ENCODE assay signal across 13 cellular contexts in genomic region chr18:3059272-3059671, GRCh38. TPM values are rescaled to one million over a fixed set of nuclear protein-coding genes. Genes with fewer than 3 reads are reported as not detected.
A peak's percentile ranks its signal among the peaks of the same experiment; 100 is the strongest.
DNase-seq lines count a peak whose midpoint lies in the region; ATAC-seq and TF ChIP-seq lines count a peak whose summit lies in the region.
"Had no signal": no experiment of that assay in that cellular context is flagged by ENCODE, and none has a peak within 500 bp of the region (broad histone marks: within the 10 kb centered on the region; RNA-seq: fewer than 3 reads in every experiment).

No MANE protein-coding gene starts in this region.

- in situ Hi-C loops in gastrocnemius medialis (cut with MboI; ENCODE audit: low sequenced_read_pairs in 4 of 4): loop anchor here in 2 of 4 donors (5.0 kb wide), 1 partner anchor 127 kb away; no protein-coding TSS in a partner anchor

- H3K9me3 ChIP-seq in CD4-positive, alpha-beta T cell (ENCODE audit: control insufficient read depth, low read length): no peaks in the 10 kb centered on the region
- no peaks in the 10 kb centered on the region for H3K9me3 ChIP-seq in Loucy (ENCODE audit: insufficient read depth, low read depth, low read length)
- H3K9me3 ChIP-seq in colonic mucosa: no peaks in the 10 kb centered on the region
- no peaks in the 10 kb centered on the region for H3K9me3 ChIP-seq in gastrocnemius medialis

- peak overlapping the region; percentile 61 for H3K9ac ChIP-seq in Loucy (ENCODE audit: low read depth, low read length, poor library complexity, severe bottlenecking)
- no peak overlapping the region for H3K9ac ChIP-seq in colonic mucosa (ENCODE audit: low read depth in 2 of 2, low read length in 2 of 2)

- intact Hi-C loops in CD4-positive, alpha-beta T cell (cut with DNase I, micrococcal nuclease): no loop called here
- intact Hi-C loops in colonic mucosa (cut with DNase I) (no loop called here), gastrocnemius medialis (cut with DNase I; ENCODE audit: low total_unique reads) (no loop called here)

- H3K27ac ChIP-seq in CD4-positive, alpha-beta T cell (ENCODE audit: low read depth, low read length): peak overlapping the region; percentile 95
- H3K27ac ChIP-seq in colonic mucosa: peak overlapping the region; percentile 9
- H3K27ac ChIP-seq in gastrocnemius medialis: peak overlapping the region in 2 of 4 donors; percentile 41 to 71

- no peaks in the 10 kb centered on the region for H3K27me3 Mint-ChIP-seq in CD4-positive, alpha-beta T cell
- no peaks in the 10 kb centered on the region for H3K27me3 Mint-ChIP-seq in natural killer cell treated with Interleukin-12 subunit alpha and Interleukin-12 subunit beta and Interleukin-15 and Interleukin-18, amount 100 ng/mL, for 72 hours

- peak; percentile 34 for ATAC-seq in CD4-positive, alpha-beta T cell (ENCODE audit: poor library complexity)
- ATAC-seq in natural killer cell treated with Interleukin-12 subunit alpha and Interleukin-12 subunit beta and Interleukin-15 and Interleukin-18, amount 100 ng/mL, for 72 hours: no peak
- ATAC-seq in gastrocnemius medialis (no peak), GM21825 (IDR thresholded peaks at IDR 0.05; ENCODE audit: unreplicated experiment) (no peak)
- ATAC-seq: HCT116 had no signal

- no peak overlapping the region for H3K4me3 Mint-ChIP-seq in CD4-positive, alpha-beta T cell
- H3K4me3 Mint-ChIP-seq in natural killer cell treated with Interleukin-12 subunit alpha and Interleukin-12 subunit beta and Interleukin-15 and Interleukin-18, amount 100 ng/mL, for 72 hours: peak overlapping the region; percentile 54

- CTCF ChIA-PET in CD4-positive, alpha-beta T cell (lab: Charles Lee): interaction anchor here (7.1 kb wide), 1 partner anchor 64 kb away, joined by 75 read pairs; no protein-coding TSS in a partner anchor

- peak overlapping the region; percentile 79 for H3K4me2 ChIP-seq in Loucy (ENCODE audit: low read depth, low read length, poor library complexity, severe bottlenecking)

- TF ChIP-seq CTCF in CD4-positive, alpha-beta T cell (IDR thresholded peaks at IDR 0.05): no peak
- no peak for TF ChIP-seq CTCF in Loucy (conservative IDR thresholded peaks at IDR 0.05; ENCODE audit: low read length)
- TF ChIP-seq CTCF in colonic mucosa (IDR thresholded peaks at IDR 0.05): no peak
- TF ChIP-seq CTCF in gastrocnemius medialis (IDR thresholded peaks at IDR 0.05 in 4 of 5, conservative IDR thresholded peaks at IDR 0.05 in 1 of 5): no peak

- H4K20me1 ChIP-seq in Loucy (ENCODE audit: insufficient read depth, low read length, poor library complexity, severe bottlenecking): no peaks in the 10 kb centered on the region

- no peak overlapping the region for H3K4me3 ChIP-seq in Loucy (ENCODE audit: low read length, poor library complexity, severe bottlenecking)
- no peak overlapping the region for H3K4me3 ChIP-seq in colonic mucosa
- H3K4me3 ChIP-seq in gastrocnemius medialis: no peak overlapping the region

- H3K9me3 Mint-ChIP-seq in CD4-positive, alpha-beta T cell: no peaks in the 10 kb centered on the region
- H3K9me3 Mint-ChIP-seq in natural killer cell treated with Interleukin-12 subunit alpha and Interleukin-12 subunit beta and Interleukin-15 and Interleukin-18, amount 100 ng/mL, for 72 hours: no peaks in the 10 kb centered on the region

- DNase-seq in CD4-positive, alpha-beta T cell: no peak
- DNase-seq in colonic mucosa (no peak), mesenteric fat pad (ENCODE audit: low spot score) (no peak), gastrocnemius medialis (no peak), EL (no peak)
- DNase-seq in natural killer cell treated with Interleukin-12 subunit alpha and Interleukin-12 subunit beta and Interleukin-15 and Interleukin-18, amount 100 ng/mL, for 72 hours (ENCODE audit: low spot score): no peak
- DNase-seq: amniotic stem cell; cortex of kidney; NCI-H2081; stimulated activated CD4-positive, alpha-beta T cell treated with anti-CD3 and anti-CD28 coated beads, Interleukin-2, amount 100 ng/mL, for 48 hours had no signal

- POLR2A ChIA-PET in CD4-positive, alpha-beta T cell (lab: Charles Lee): interaction anchor here (1.1 to 7.6 kb wide), 12 partner anchors 15 to 188 kb away, joined by 3 to 120 read pairs (median 9); partner anchors contain the start of genes LPIN2 and MYL12A

- H3K4me1 Mint-ChIP-seq in CD4-positive, alpha-beta T cell (ENCODE audit: low read depth): peaks cover 74% of the 10 kb centered on the region
- H3K4me1 Mint-ChIP-seq in natural killer cell treated with Interleukin-12 subunit alpha and Interleukin-12 subunit beta and Interleukin-15 and Interleukin-18, amount 100 ng/mL, for 72 hours (ENCODE audit: low read depth in 2 of 2): peaks cover 50 to 52% of the 10 kb centered on the region in 2 donors

- no peaks in the 10 kb centered on the region for H3K79me2 ChIP-seq in Loucy (ENCODE audit: insufficient read depth, low read length)

- H3K27me3 ChIP-seq in CD4-positive, alpha-beta T cell (ENCODE audit: control insufficient read depth, insufficient read depth, low read length): no peaks in the 10 kb centered on the region
- H3K27me3 ChIP-seq in Loucy (ENCODE audit: insufficient read depth, low read length, poor library complexity, severe bottlenecking): no peaks in the 10 kb centered on the region
- no peaks in the 10 kb centered on the region for H3K27me3 ChIP-seq in colonic mucosa
- H3K27me3 ChIP-seq in gastrocnemius medialis: no peaks in the 10 kb centered on the region

- H3K36me3 ChIP-seq in Loucy (ENCODE audit: insufficient read depth, low read length): no peaks in the 10 kb centered on the region
- no peaks in the 10 kb centered on the region for H3K36me3 ChIP-seq in colonic mucosa
- H3K36me3 ChIP-seq in gastrocnemius medialis: no peaks in the 10 kb centered on the region

- no peaks in the 10 kb centered on the region for H3K9me2 ChIP-seq in Loucy (replicated peaks; ENCODE audit: low read depth, low read length)

- H2AFZ ChIP-seq in Loucy (ENCODE audit: low read length): no peak overlapping the region

- no peak for TF ChIP-seq POLR2A in gastrocnemius medialis (IDR thresholded peaks at IDR 0.05)

- H3F3A ChIP-seq in Loucy (ENCODE audit: low read depth): peaks cover 25% of the 10 kb centered on the region

- H3K4me1 ChIP-seq in Loucy (ENCODE audit: insufficient read depth, low read length, poor library complexity, severe bottlenecking) (peaks cover 63% of the 10 kb centered on the region), colonic mucosa (no peaks in the 10 kb centered on the region), gastrocnemius medialis (peaks cover 3 to 8% of the 10 kb centered on the region in 2 donors)

- H3K36me3 Mint-ChIP-seq in CD4-positive, alpha-beta T cell (ENCODE audit: low read depth): no peaks in the 10 kb centered on the region
- H3K36me3 Mint-ChIP-seq in natural killer cell treated with Interleukin-12 subunit alpha and Interleukin-12 subunit beta and Interleukin-15 and Interleukin-18, amount 100 ng/mL, for 72 hours: peaks cover 2% of the 10 kb centered on the region

- peak overlapping the region; percentile 96 for H3K27ac Mint-ChIP-seq in CD4-positive, alpha-beta T cell
- H3K27ac Mint-ChIP-seq in natural killer cell treated with Interleukin-12 subunit alpha and Interleukin-12 subunit beta and Interleukin-15 and Interleukin-18, amount 100 ng/mL, for 72 hours: peak overlapping the region; percentile 85 to 100

RNA-seq across cellular contexts. Expression of gene LPIN2, which starts 46.3 kb away (rescaled TPM):
- total RNA-seq in CD4-positive, alpha-beta T cell: 10 to 100 TPM; 48.7 to 49.0 TPM
- 10 to 100 TPM; 23.6 to 59.0 TPM for total RNA-seq in colonic mucosa
- total RNA-seq in natural killer cell treated with Interleukin-12 subunit alpha and Interleukin-12 subunit beta and Interleukin-15 and Interleukin-18, amount 100 ng/mL, for 72 hours: 10 to 100 TPM; 57.8 to 80.3 TPM
- 29.0 TPM for total RNA-seq in mesenteric fat pad
- total RNA-seq in gastrocnemius medialis: 1 to 10 TPM; 4.9 to 9.1 (median 8.2) TPM
